ENCODE assay signal across 7 cellular contexts in genomic region chrX:41085883-41086626, GRCh38. TPM values are rescaled to one million over a fixed set of nuclear protein-coding genes. Genes with fewer than 3 reads are reported as not detected.
DNase-seq lines count a peak whose midpoint lies in the region; ATAC-seq and TF ChIP-seq lines count a peak whose summit lies in the region.

No MANE protein-coding gene starts in this region.

- H3K27me3 ChIP-seq in NT2/D1 (ENCODE audit: insufficient read depth, insufficient read length): no peaks in the 10 kb centered on the region

- TF ChIP-seq CTCF in GM12865 (IDR thresholded peaks at IDR 0.05; ENCODE audit: insufficient read depth, low read depth, low read length, missing control alignments) (no peak), nephron (IDR thresholded peaks at IDR 0.05; ENCODE audit: unreplicated experiment in 3 of 3) (no peak)

- no peaks in the 10 kb centered on the region for H3K4me1 ChIP-seq in NT2/D1 (ENCODE audit: insufficient read depth, insufficient read length)

- H3K9ac ChIP-seq in NT2/D1 (ENCODE audit: insufficient read length, low read depth): peak overlapping the region; percentile 97

- H3K9me3 Mint-ChIP-seq in activated T-helper 2 cell treated with anti-CD3 and anti-CD28 coated beads, Interferon-gamma antibody, Interleukin-2, Interleukin-4, amounts not matched to agents 10 μg/mL and 5 μg/mL and 100 μg/mL, durations not matched to agents 14 hours and 24 hours and 36 hours: no peaks in the 10 kb centered on the region
- H3K9me3 Mint-ChIP-seq in nephron: peaks cover 5% of the 10 kb centered on the region

- intact Hi-C loops in activated T-helper 2 cell treated with anti-CD3 and anti-CD28 coated beads, Interferon-gamma antibody, Interleukin-2, Interleukin-4, amounts not matched to agents 10 μg/mL and 5 μg/mL and 100 μg/mL, durations not matched to agents 14 hours and 24 hours and 36 hours (cut with micrococcal nuclease): loop anchor here (2.0 to 10.0 kb wide), 5 partner anchors 71 to 439 kb away; partner anchors contain the start of genes CXorf38 and MED14

- H3K36me3 Mint-ChIP-seq in activated T-helper 2 cell treated with anti-CD3 and anti-CD28 coated beads, Interferon-gamma antibody, Interleukin-2, Interleukin-4, amounts not matched to agents 10 μg/mL and 5 μg/mL and 100 μg/mL, durations not matched to agents 14 hours and 24 hours and 36 hours (ENCODE audit: low read depth): peaks cover 17% of the 10 kb centered on the region
- H3K36me3 Mint-ChIP-seq in nephron (ENCODE audit: low read depth): peaks cover 6% of the 10 kb centered on the region

- H3K4me3 Mint-ChIP-seq in activated T-helper 2 cell treated with anti-CD3 and anti-CD28 coated beads, Interferon-gamma antibody, Interleukin-2, Interleukin-4, amounts not matched to agents 10 μg/mL and 5 μg/mL and 100 μg/mL, durations not matched to agents 14 hours and 24 hours and 36 hours (ENCODE audit: low read depth): peak overlapping the region; percentile 89
- H3K4me3 Mint-ChIP-seq in nephron: peak overlapping the region; percentile 88 to 93 (median 89)

- H3K36me3 ChIP-seq in NT2/D1 (ENCODE audit: insufficient read depth, insufficient read length, low read length): peaks cover 10% of the 10 kb centered on the region

- peak; percentile 63 for DNase-seq in GM12865 (ENCODE audit: low read depth)
- no peak for DNase-seq in NT2/D1 (ENCODE audit: low read depth, low spot score)
- peak; percentile 32 for DNase-seq in activated T-helper 2 cell treated with anti-CD3 and anti-CD28 coated beads, Interferon-gamma antibody, Interleukin-2, Interleukin-4, amounts not matched to agents 10 μg/mL and 5 μg/mL and 100 μg/mL, durations not matched to agents 14 hours and 24 hours and 36 hours (ENCODE audit: low spot score)
- DNase-seq in fibroblast of peridontal ligament (ENCODE audit: extremely low read depth): peak; percentile 33
- DNase-seq in superior temporal gyrus (ENCODE audit: extremely low spot score): peak; percentile 16

- H3K9me3 ChIP-seq in NT2/D1 (ENCODE audit: insufficient read depth, low read length): no peaks in the 10 kb centered on the region

- H3K4me3 ChIP-seq in GM12865 (ENCODE audit: low read depth, low read length) (peak overlapping the region; percentile 73), NT2/D1 (ENCODE audit: insufficient read length, low read depth) (peak overlapping the region; percentile 93)

- peak; percentile 10 for ATAC-seq in HG02571 (IDR thresholded peaks at IDR 0.05; ENCODE audit: unreplicated experiment)

- no peaks in the 10 kb centered on the region for H3K27me3 Mint-ChIP-seq in activated T-helper 2 cell treated with anti-CD3 and anti-CD28 coated beads, Interferon-gamma antibody, Interleukin-2, Interleukin-4, amounts not matched to agents 10 μg/mL and 5 μg/mL and 100 μg/mL, durations not matched to agents 14 hours and 24 hours and 36 hours (ENCODE audit: low read depth)
- no peaks in the 10 kb centered on the region for H3K27me3 Mint-ChIP-seq in nephron (ENCODE audit: low read depth)

- peak overlapping the region; percentile 88 for H3K27ac Mint-ChIP-seq in activated T-helper 2 cell treated with anti-CD3 and anti-CD28 coated beads, Interferon-gamma antibody, Interleukin-2, Interleukin-4, amounts not matched to agents 10 μg/mL and 5 μg/mL and 100 μg/mL, durations not matched to agents 14 hours and 24 hours and 36 hours
- H3K27ac Mint-ChIP-seq in nephron: peak overlapping the region; percentile 49 to 100 (median 95)

- peaks cover 24% of the 10 kb centered on the region for H3K4me1 Mint-ChIP-seq in activated T-helper 2 cell treated with anti-CD3 and anti-CD28 coated beads, Interferon-gamma antibody, Interleukin-2, Interleukin-4, amounts not matched to agents 10 μg/mL and 5 μg/mL and 100 μg/mL, durations not matched to agents 14 hours and 24 hours and 36 hours (ENCODE audit: low read depth)
- H3K4me1 Mint-ChIP-seq in nephron: peaks cover 25% of the 10 kb centered on the region

RNA-seq across cellular contexts. Expression of gene USP9X, which starts 0.8 kb away (rescaled TPM):
- total RNA-seq in activated T-helper 2 cell treated with anti-CD3 and anti-CD28 coated beads, Interferon-gamma antibody, Interleukin-2, Interleukin-4, amounts not matched to agents 10 μg/mL and 5 μg/mL and 100 μg/mL, durations not matched to agents 14 hours and 24 hours and 36 hours: 53.4 and 54.4 TPM in 2 replicates
